In the genomic region with DNA sequence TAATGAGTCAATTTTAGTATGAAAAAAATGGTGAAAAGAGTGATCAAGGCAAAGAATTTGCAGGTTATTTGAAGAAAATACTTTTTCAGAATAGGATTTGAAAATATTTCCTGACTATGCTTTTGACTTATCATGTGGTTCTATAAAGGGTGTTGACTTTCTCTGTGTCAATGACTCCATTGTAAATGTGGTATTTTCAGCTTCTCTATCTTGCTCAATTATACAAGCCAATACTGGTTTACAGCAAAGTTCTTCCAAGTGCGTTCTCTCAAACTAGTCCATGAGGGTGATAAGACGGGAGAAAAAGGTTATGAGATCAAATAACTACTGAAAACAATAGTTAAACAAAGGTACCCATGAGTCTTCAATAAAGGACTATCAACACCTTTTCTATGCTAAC, we compare ENCODE assay signal across 29 cellular contexts. TPM values are rescaled to one million over a fixed set of nuclear protein-coding genes. Genes with fewer than 3 reads are reported as not detected.
"Had no signal": no experiment of that assay in that cellular context is flagged by ENCODE, and none has a peak within 500 bp of the region (broad histone marks: within the 10 kb centered on the region; RNA-seq: fewer than 3 reads in every experiment).

No MANE protein-coding gene starts in this region.

- ATAC-seq: activated CD8-positive, alpha-beta T cell treated with anti-CD3 and anti-CD28 coated beads for 36 hours; K562; Panc1 had no signal

- H3K4me1 ChIP-seq: ascending aorta, SJSA1 had no signal

- H3K4me3 ChIP-seq: ascending aorta, K562, SJSA1 had no signal

- H3K36me3 ChIP-seq: ascending aorta, SJSA1, WERI-Rb-1 had no signal

- H3K9me3 ChIP-seq: ascending aorta, SJSA1 had no signal

- DNase-seq: activated CD4-positive, alpha-beta T cell treated with anti-CD3 and anti-CD28 coated beads, Interleukin-2, amount 10 ng/mL, durations not matched to agents 24 days and 14 days; activated CD4-positive, alpha-beta T cell treated with anti-CD3 and anti-CD28 coated beads, Interleukin-2, amount 50 U/mL, for 4 hours; activated CD4-positive, CD25-positive, alpha-beta regulatory T cell; activated CD8-positive, alpha-beta T cell treated with anti-CD3 and anti-CD28 coated beads for 36 hours; activated gamma-delta T cell; activated naive CD4-positive, alpha-beta T cell treated with Interleukin-2 at 50 U/mL for 16 hours; activated naive CD8-positive, alpha-beta T cell treated with anti-CD3 and anti-CD28 coated beads, Interleukin-2, amount 10 ng/mL, durations not matched to agents 7 days and 5 days; activated T-cell treated with anti-CD3 and anti-CD28 coated beads, Interleukin-2, amount 50 U/mL, for 24 hours; amygdala; caudate nucleus; cerebellar nuclear complex; NCI-H1092 treated with DMSO at 0.1 percent for 48 hours; NCI-H1417 treated with DMSO at 0.1 percent for 48 hours; NCI-H1930; NCI-H2081 treated with DMSO at 0.1 percent for 48 hours; NCI-H446 treated with DMSO at 0.1 percent for 48 hours; NCI-H524; NCI-H69; SHP77 treated with DMSO at 0.1 percent for 48 hours; SW 1271; T-helper 1 cell; T-helper 9 cell; WERI-Rb-1 had no signal

RNA-seq across cellular contexts. Expression of gene IL33, which starts 21.7 kb away (rescaled TPM):
- total RNA-seq: activated CD4-positive, alpha-beta T cell treated with anti-CD3 and anti-CD28 coated beads, Interleukin-2, amount 10 ng/mL, durations not matched to agents 24 days and 14 days; activated CD8-positive, alpha-beta memory T cell treated with anti-CD3 and anti-CD28 coated beads for 36 hours; activated CD8-positive, alpha-beta T cell treated with anti-CD3 and anti-CD28 coated beads for 36 hours; activated naive CD8-positive, alpha-beta T cell treated with anti-CD3 and anti-CD28 coated beads, Interleukin-2, amount 10 ng/mL, durations not matched to agents 7 days and 5 days; activated T-helper 2 cell treated with anti-CD3 and anti-CD28 coated beads, Interferon-gamma antibody, Interleukin-2, Interleukin-4, amounts not matched to agents 10 μg/mL and 5 μg/mL and 100 μg/mL, durations not matched to agents 14 hours and 24 hours and 36 hours; K562; SJSA1 had no signal
- polyA plus RNA-seq: K562 had no signal
